In the genomic region with DNA sequence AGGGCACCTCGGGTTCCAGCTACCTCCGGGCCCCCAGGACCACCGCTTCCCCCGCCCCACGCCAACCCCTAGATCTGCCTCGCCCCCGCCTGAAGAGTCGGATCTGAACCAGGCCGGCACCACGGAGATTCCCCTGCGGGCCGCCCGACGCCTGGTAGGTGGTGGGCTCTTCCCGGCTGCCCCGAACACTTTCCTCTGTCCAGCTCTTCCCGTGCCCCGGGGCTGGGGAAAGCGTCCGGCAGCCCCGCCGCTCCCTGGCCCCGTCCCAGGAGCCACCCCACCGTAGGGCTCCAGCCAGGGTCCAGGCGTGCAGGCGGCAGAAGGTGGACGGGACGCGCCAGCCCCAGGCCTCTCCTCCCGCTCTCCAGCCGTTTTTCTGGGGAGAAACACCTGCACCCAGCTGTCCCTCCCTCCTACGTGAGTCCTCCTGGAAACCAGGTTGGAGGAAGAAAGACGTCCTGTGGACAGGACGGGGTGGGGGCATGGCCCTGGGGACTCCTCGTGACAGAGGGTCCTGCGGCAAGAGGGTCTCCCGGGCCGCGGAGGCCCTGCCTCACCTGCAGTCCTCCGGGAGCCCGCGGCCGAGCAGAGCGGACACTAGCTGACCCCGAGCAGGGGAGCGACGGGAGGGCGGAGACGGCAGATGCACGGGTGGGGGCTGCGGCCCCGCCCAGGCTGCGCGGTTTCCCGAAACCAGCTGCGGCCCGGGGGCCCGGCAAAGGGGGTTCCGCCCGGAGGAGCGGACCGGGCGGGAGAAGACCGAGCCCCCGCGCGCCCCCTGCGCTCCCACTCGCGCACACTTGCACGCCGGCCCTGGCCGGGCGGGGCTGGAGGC, we compare ENCODE assay signal across 9 cellular contexts. TPM values are rescaled to one million over a fixed set of nuclear protein-coding genes. Genes with fewer than 3 reads are reported as not detected.
A peak's percentile ranks its signal among the peaks of the same experiment; 100 is the strongest.
DNase-seq lines count a peak whose midpoint lies in the region; ATAC-seq and TF ChIP-seq lines count a peak whose summit lies in the region.
"Had no signal": no experiment of that assay in that cellular context is flagged by ENCODE, and none has a peak within 500 bp of the region (broad histone marks: within the 10 kb centered on the region; RNA-seq: fewer than 3 reads in every experiment).

A gene (minus strand): TSS at position 624 of the 835 bp plus-strand sequence. CDS start 3,795 bp downstream, outside the sequence.

- no peak within 1 kb of the TSS for H3K9ac ChIP-seq in parathyroid adenoma

- H3K79me2 ChIP-seq in parathyroid adenoma: no peaks in the 10 kb centered on the region

- H3K9me3 Mint-ChIP-seq in CD8-positive, alpha-beta memory T cell: peaks cover 0 to 4% (median 4%) of the 10 kb centered on the region in 5 donors

- no peak within 1 kb of the TSS for H3K27ac ChIP-seq in CD8-positive, alpha-beta memory T cell (ENCODE audit: low read depth, low read length)
- peak within 1 kb of the TSS; percentile 49 for H3K27ac ChIP-seq in left ventricle myocardium inferior (replicated peaks)
- no peak within 1 kb of the TSS for H3K27ac ChIP-seq in parathyroid adenoma

- DNase-seq in CD8-positive, alpha-beta memory T cell: peak in 1 of 5 donors; percentile 13
- DNase-seq in T-helper 17 cell: no peak
- DNase-seq in left ventricle myocardium inferior: peak; percentile 55
- no peak for DNase-seq in NCI-H1436 treated with DMSO at 0.1 percent for 48 hours (lab: John Stamatoyannopoulos, UW)
- no peak for DNase-seq in stimulated activated CD4-positive, alpha-beta T cell treated with anti-CD3 and anti-CD28 coated beads, Interleukin-2, amount 100 ng/mL, for 48 hours
- DNase-seq in GOT3 (lab: John Stamatoyannopoulos, UW): no peak
- no peak for DNase-seq in putamen (ENCODE audit: low spot score)

- H3K36me3 Mint-ChIP-seq in CD8-positive, alpha-beta memory T cell: peaks cover 0 to 14% (median 0%) of the 10 kb centered on the region in 3 donors
- peaks cover 6% of the 10 kb centered on the region for H3K36me3 Mint-ChIP-seq in T-helper 17 cell (ENCODE audit: low read depth)

- peaks cover 43 to 62% of the 10 kb centered on the region in 2 donors for H3K27me3 Mint-ChIP-seq in CD8-positive, alpha-beta memory T cell
- peaks cover 45% of the 10 kb centered on the region for H3K27me3 Mint-ChIP-seq in T-helper 17 cell

- peak within 1 kb of the TSS; percentile 74 for H2AFZ ChIP-seq in parathyroid adenoma

- H3K36me3 ChIP-seq in CD8-positive, alpha-beta memory T cell (ENCODE audit: insufficient read depth, low read length): no peaks in the 10 kb centered on the region
- H3K36me3 ChIP-seq in left ventricle myocardium inferior (peaks cover 7% of the 10 kb centered on the region), parathyroid adenoma (ENCODE audit: control insufficient read depth, insufficient read depth, low read length) (no peaks in the 10 kb centered on the region)

- POLR2A ChIA-PET in CD8-positive, alpha-beta memory T cell (lab: Charles Lee): no interaction called here

- peaks cover 33% of the 10 kb centered on the region for H3K27me3 ChIP-seq in CD8-positive, alpha-beta memory T cell (ENCODE audit: insufficient read depth, low read length, poor library complexity, severe bottlenecking)
- H3K27me3 ChIP-seq in left ventricle myocardium inferior (ENCODE audit: low read depth) (peaks cover 35% of the 10 kb centered on the region), parathyroid adenoma (ENCODE audit: control insufficient read depth, insufficient read depth, low read length) (no peaks in the 10 kb centered on the region)

- peaks cover 0 to 23% (median 10%) of the 10 kb centered on the region in 3 donors for H3K4me1 Mint-ChIP-seq in CD8-positive, alpha-beta memory T cell
- H3K4me1 Mint-ChIP-seq in T-helper 17 cell: peaks cover 10% of the 10 kb centered on the region

- no peaks in the 10 kb centered on the region for H3K4me1 ChIP-seq in CD8-positive, alpha-beta memory T cell (ENCODE audit: insufficient read depth, low read length)
- H3K4me1 ChIP-seq in left ventricle myocardium inferior: peaks cover 18% of the 10 kb centered on the region
- no peaks in the 10 kb centered on the region for H3K4me1 ChIP-seq in parathyroid adenoma

- peak; percentile 36 for ATAC-seq in T-helper 17 cell

- H3K4me3 Mint-ChIP-seq in CD8-positive, alpha-beta memory T cell: peak within 1 kb of the TSS in 6 of 7 donors; percentile 66 to 80 (median 72)
- peak within 1 kb of the TSS; percentile 79 for H3K4me3 Mint-ChIP-seq in T-helper 17 cell

- H3K4me3 ChIP-seq in CD8-positive, alpha-beta memory T cell (ENCODE audit: low read length): no peak within 1 kb of the TSS
- H3K4me3 ChIP-seq in left ventricle myocardium inferior (peak within 1 kb of the TSS; percentile 70), parathyroid adenoma (ENCODE audit: low read depth, low read length) (peak within 1 kb of the TSS; percentile 12)

- no peaks in the 10 kb centered on the region for H3K9me3 ChIP-seq in CD8-positive, alpha-beta memory T cell (ENCODE audit: low read length)
- H3K9me3 ChIP-seq in T-helper 17 cell (ENCODE audit: control insufficient read depth, low read length, poor library complexity, severe bottlenecking): no peaks in the 10 kb centered on the region
- H3K9me3 ChIP-seq in left ventricle myocardium inferior (replicated peaks): no peaks in the 10 kb centered on the region
- H3K9me3 ChIP-seq in parathyroid adenoma (ENCODE audit: control insufficient read depth, low read length): no peaks in the 10 kb centered on the region

- CTCF ChIA-PET in CD8-positive, alpha-beta memory T cell (lab: Charles Lee): interaction anchor here (0.9 to 1.5 kb wide), 2 partner anchors 9 to 12 kb away, joined by 3 read pairs; no protein-coding TSS in a partner anchor

- H3K4me2 ChIP-seq in parathyroid adenoma (ENCODE audit: low read length): peak within 1 kb of the TSS; percentile 47

- TF ChIP-seq CTCF in left ventricle myocardium inferior (IDR thresholded peaks at IDR 0.05; ENCODE audit: borderline replicate concordance) (no peak), parathyroid adenoma (IDR thresholded peaks at IDR 0.05) (no peak)

- no peak within 1 kb of the TSS for H3K27ac Mint-ChIP-seq in CD8-positive, alpha-beta memory T cell
- peak within 1 kb of the TSS; percentile 16 for H3K27ac Mint-ChIP-seq in T-helper 17 cell

- intact Hi-C loops in left ventricle myocardium inferior (cut with micrococcal nuclease): no loop called here

RNA-seq across cellular contexts. Expression of the gene that starts here (rescaled TPM):
- total RNA-seq in CD8-positive, alpha-beta memory T cell: under 1 TPM; 0.20 to 0.27 TPM
- not detected for polyA plus RNA-seq in CD8-positive, alpha-beta memory T cell
- not detected for total RNA-seq in T-helper 17 cell
- total RNA-seq in left ventricle myocardium inferior: 34.0 TPM
- total RNA-seq: T-helper 2 cell treated with Interferon-gamma antibody and Interleukin-4, amounts not matched to agents 100 ng/mL and 5 ng/mL, for 36 hours had no signal

Comparison
In these comparisons a context has a peak if more than half of its experiments do, and no peak if none do; other contexts are left out.
1. RNA of the gene that starts here (total RNA-seq): 34.0 TPM in left ventricle myocardium inferior (single experiment); 0.20 to 0.27 TPM in CD8-positive, alpha-beta memory T cell and not detected in T-helper 17 cell; every median in the first group is over 10 times any median in the second.
2. Peak in ATAC-seq in T-helper 17 cell; RNA of the gene not detected or under 1 TPM.